Comparison of ENCODE assay signal across 19 cellular contexts in the genomic region with DNA sequence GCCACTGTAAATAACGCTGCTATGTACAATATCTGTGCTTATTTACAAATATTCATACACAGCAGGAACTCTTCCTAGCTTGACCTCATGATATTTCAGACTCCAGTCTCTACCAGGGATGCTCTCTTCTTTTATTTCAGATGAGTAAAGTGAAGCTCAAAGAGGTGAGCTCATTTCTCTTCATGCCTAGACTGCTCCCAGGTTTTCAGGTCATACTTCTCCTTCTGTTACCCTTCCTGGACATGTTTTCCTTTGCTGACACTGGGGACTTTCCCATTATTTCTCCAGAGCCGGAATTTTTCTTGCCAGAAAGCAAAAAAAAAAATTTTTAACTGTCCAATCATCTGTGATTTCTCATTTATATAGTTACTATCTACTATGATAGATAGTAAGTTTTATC.
"Had no signal": no experiment of that assay in that cellular context is flagged by ENCODE, and none has a peak within 500 bp of the region (broad histone marks: within the 10 kb centered on the region; RNA-seq: fewer than 3 reads in every experiment).

No MANE protein-coding gene starts in this region.

- H3K36me3 Mint-ChIP-seq: activated naive CD8-positive, alpha-beta T cell treated with anti-CD3 and anti-CD28 coated beads, Interleukin-2, amount 10 ng/mL, durations not matched to agents 7 days and 5 days had no signal

- ATAC-seq: effector memory CD8-positive, alpha-beta T cell; stimulated activated naive CD8-positive, alpha-beta T cell treated with anti-CD3 and anti-CD28 coated beads, Interleukin-15, amount 100 ng/mL, for 72 hours had no signal

- H3K27me3 Mint-ChIP-seq: dendritic cell treated with granulocyte-macrophage colony-stimulating factor and Interleukin-4, amounts not matched to agents 40 ng/mL and 50 ng/mL, for 4 days had no signal

- DNase-seq: activated CD4-positive, alpha-beta T cell treated with anti-CD3 and anti-CD28 coated beads, Interleukin-2, amount 10 ng/mL, durations not matched to agents 7 days and 5 days; activated CD4-positive, CD25-positive, alpha-beta regulatory T cell; activated CD8-positive, alpha-beta memory T cell treated with anti-CD3 and anti-CD28 coated beads for 24 hours; activated naive CD4-positive, alpha-beta T cell; activated naive CD8-positive, alpha-beta T cell treated with anti-CD3 and anti-CD28 coated beads, Interleukin-2, amount 10 ng/mL, durations not matched to agents 7 days and 5 days; anterior cingulate cortex; brain microvascular endothelial cell; effector memory CD8-positive, alpha-beta T cell; erythroblast; midbrain; sigmoid colon; spleen; stimulated activated naive CD8-positive, alpha-beta T cell treated with anti-CD3 and anti-CD28 coated beads, Interleukin-15, amount 100 ng/mL, for 72 hours; testis; upper lobe of left lung had no signal

- H3K4me3 ChIP-seq: sigmoid colon, spleen, testis, upper lobe of left lung had no signal

- H3K9me3 Mint-ChIP-seq: activated CD4-positive, alpha-beta T cell treated with anti-CD3 and anti-CD28 coated beads, Interleukin-2, amount 10 ng/mL, durations not matched to agents 7 days and 5 days; activated T-helper 1 cell treated with anti-CD3 and anti-CD28 coated beads, Interleukin-12 subunit alpha, Interleukin-12 subunit beta, Interleukin-2, Interleukin-4 antibody, amounts not matched to agents 30 ng/mL and 10 ng/mL and 1 ng/mL, durations not matched to agents 14 hours and 24 hours and 36 hours; neural crest cell had no signal

- H3K27ac ChIP-seq: brain microvascular endothelial cell, sigmoid colon, spleen, testis, upper lobe of left lung had no signal

- H3K27me3 ChIP-seq: brain microvascular endothelial cell, sigmoid colon, spleen, testis, upper lobe of left lung had no signal

- H3K9me3 ChIP-seq: sigmoid colon, spleen, testis, upper lobe of left lung had no signal

- H3K4me3 Mint-ChIP-seq: activated CD4-positive, alpha-beta T cell treated with anti-CD3 and anti-CD28 coated beads, Interleukin-2, amount 10 ng/mL, durations not matched to agents 7 days and 5 days; activated naive CD8-positive, alpha-beta T cell treated with anti-CD3 and anti-CD28 coated beads, Interleukin-2, amount 10 ng/mL, durations not matched to agents 7 days and 5 days; activated T-helper 1 cell treated with anti-CD3 and anti-CD28 coated beads, Interleukin-12 subunit alpha, Interleukin-12 subunit beta, Interleukin-2, Interleukin-4 antibody, amounts not matched to agents 30 ng/mL and 10 ng/mL and 1 ng/mL, durations not matched to agents 14 hours and 24 hours and 36 hours; dendritic cell treated with granulocyte-macrophage colony-stimulating factor and Interleukin-4, amounts not matched to agents 40 ng/mL and 50 ng/mL, for 4 days; effector memory CD8-positive, alpha-beta T cell; neural crest cell; stimulated activated naive CD8-positive, alpha-beta T cell treated with anti-CD3 and anti-CD28 coated beads, Interleukin-15, amount 100 ng/mL, for 72 hours; T-helper 2 cell treated with Interferon-gamma antibody and Interleukin-4, amounts not matched to agents 5 μg/mL and 100 μg/mL, for 36 hours had no signal

- H3K27ac Mint-ChIP-seq: activated CD4-positive, alpha-beta T cell treated with anti-CD3 and anti-CD28 coated beads, Interleukin-2, amount 10 ng/mL, durations not matched to agents 7 days and 5 days; activated naive CD8-positive, alpha-beta T cell treated with anti-CD3 and anti-CD28 coated beads, Interleukin-2, amount 10 ng/mL, durations not matched to agents 7 days and 5 days; activated T-helper 1 cell treated with anti-CD3 and anti-CD28 coated beads, Interleukin-12 subunit alpha, Interleukin-12 subunit beta, Interleukin-2, Interleukin-4 antibody, amounts not matched to agents 30 ng/mL and 10 ng/mL and 1 ng/mL, durations not matched to agents 14 hours and 24 hours and 36 hours; dendritic cell treated with granulocyte-macrophage colony-stimulating factor and Interleukin-4, amounts not matched to agents 40 ng/mL and 50 ng/mL, for 4 days; effector memory CD8-positive, alpha-beta T cell; stimulated activated naive CD8-positive, alpha-beta T cell treated with anti-CD3 and anti-CD28 coated beads, Interleukin-15, amount 100 ng/mL, for 72 hours; T-helper 2 cell treated with Interferon-gamma antibody and Interleukin-4, amounts not matched to agents 5 μg/mL and 100 μg/mL, for 36 hours had no signal

- H3K4me1 ChIP-seq: testis, upper lobe of left lung had no signal

- H3K4me1 Mint-ChIP-seq: activated CD4-positive, alpha-beta T cell treated with anti-CD3 and anti-CD28 coated beads, Interleukin-2, amount 10 ng/mL, durations not matched to agents 7 days and 5 days; activated naive CD8-positive, alpha-beta T cell treated with anti-CD3 and anti-CD28 coated beads, Interleukin-2, amount 10 ng/mL, durations not matched to agents 7 days and 5 days; stimulated activated naive CD8-positive, alpha-beta T cell treated with anti-CD3 and anti-CD28 coated beads, Interleukin-15, amount 100 ng/mL, for 72 hours had no signal

- H3K36me3 ChIP-seq: brain microvascular endothelial cell, sigmoid colon, spleen, upper lobe of left lung had no signal
